ENCODE assay signal across 7 cellular contexts in genomic region chr17:34252138-34252889, GRCh38. TPM values are rescaled to one million over a fixed set of nuclear protein-coding genes. Genes with fewer than 3 reads are reported as not detected.
A peak's percentile ranks its signal among the peaks of the same experiment; 100 is the strongest.
DNase-seq lines count a peak whose midpoint lies in the region; ATAC-seq lines count a peak whose summit lies in the region.

No MANE protein-coding gene starts in this region.

- no peak overlapping the region for H2BK120ac ChIP-seq in trophoblast cell (ENCODE audit: insufficient read depth, low read length, poor library complexity)

- no peak overlapping the region for H3K23ac ChIP-seq in trophoblast cell (ENCODE audit: low read length)

- ATAC-seq in GM19463 (IDR thresholded peaks at IDR 0.05; ENCODE audit: unreplicated experiment) (peak; percentile 62), HG03342 (IDR thresholded peaks at IDR 0.05; ENCODE audit: unreplicated experiment) (no peak)

- H3K4ac ChIP-seq in trophoblast cell (ENCODE audit: low read depth, low read length), result no peak overlapping the region

- H3K14ac ChIP-seq in trophoblast cell (ENCODE audit: low read length), result no peak overlapping the region

- no CpG with 5 or more reads among the region's 10 CpGs for WGBS in trophoblast cell (ENCODE audit: extremely low coverage, insufficient coverage, insufficient read length)

- no peak overlapping the region for H3K4me2 ChIP-seq in trophoblast cell (ENCODE audit: low read length)

- peak overlapping the region; percentile 89 for H2AFZ ChIP-seq in trophoblast cell (ENCODE audit: insufficient read depth, low read length, poor library complexity)

- peaks cover 17 to 25% of the 10 kb centered on the region in 2 experiments for H3K4me1 ChIP-seq in trophoblast cell (ENCODE audit: control insufficient read depth in 1 of 2, insufficient read depth in 2 of 2, low read length in 2 of 2)

- H2BK5ac ChIP-seq in trophoblast cell (ENCODE audit: low read depth, low read length, poor library complexity), result no peak overlapping the region

- no peaks in the 10 kb centered on the region for H3K27me3 ChIP-seq in trophoblast cell (ENCODE audit: insufficient read depth, low read length)

- H4K12ac ChIP-seq in trophoblast cell (ENCODE audit: low read depth, low read length), result peak overlapping the region; percentile 45

- peaks cover 1% of the 10 kb centered on the region for H3K9me3 ChIP-seq in trophoblast cell (ENCODE audit: insufficient read depth, low read depth, low read length)

- H2AK5ac ChIP-seq in trophoblast cell (ENCODE audit: low read length), result no peak overlapping the region

- no peak overlapping the region for H3K18ac ChIP-seq in trophoblast cell (ENCODE audit: low read length)

- H3K9ac ChIP-seq in trophoblast cell (ENCODE audit: low read length), result no peak overlapping the region

- no peak overlapping the region for H3K27ac ChIP-seq in trophoblast cell (ENCODE audit: low read depth, low read length)

- H4K8ac ChIP-seq in trophoblast cell (ENCODE audit: low read depth, low read length), result no peak overlapping the region

- H3K79me1 ChIP-seq in trophoblast cell (ENCODE audit: low read length), result peaks cover 5% of the 10 kb centered on the region

- H4K91ac ChIP-seq in trophoblast cell (ENCODE audit: low read depth, low read length), result no peak overlapping the region

- peak overlapping the region; percentile 61 for H2BK12ac ChIP-seq in trophoblast cell (ENCODE audit: low read length)

- no peak overlapping the region for H3K4me3 ChIP-seq in trophoblast cell (ENCODE audit: low read depth, low read length)

- no peaks in the 10 kb centered on the region for H3K36me3 ChIP-seq in trophoblast cell (ENCODE audit: control insufficient read depth in 1 of 2, insufficient read depth in 2 of 2, low read length in 2 of 2)

- DNase-seq in SKM-1 treated with dmso at 0.1 percent for 144 hours (lab: John Stamatoyannopoulos, UW; ENCODE audit: unreplicated experiment) (peak; percentile 82), foreskin melanocyte (peak; percentile 87), trophoblast cell (peak in 1 of 2 donors; percentile 46)
- no peak for DNase-seq in stimulated activated naive CD4-positive, alpha-beta T cell (lab: John Stamatoyannopoulos, UW)
- no peak for DNase-seq in activated naive CD4-positive, alpha-beta T cell treated with Interleukin-2 at 50 U/mL for 16 hours

- H3K79me2 ChIP-seq in trophoblast cell (ENCODE audit: control insufficient read depth, insufficient read depth, low read length, poor library complexity), result no peaks in the 10 kb centered on the region

RNA-seq across cellular contexts. Expression of gene CCL2, which starts 2.8 kb away (rescaled TPM):
- polyA plus RNA-seq in trophoblast cell (2013), result 6.7 and 6.8 TPM in 2 replicates

RNA-seq across cellular contexts. Expression of gene CCL7, which starts 17.7 kb away (rescaled TPM):
- polyA plus RNA-seq in trophoblast cell (2013), result not detected in 2 replicates

RNA-seq across cellular contexts. Expression of gene CCL11, which starts 33.2 kb away (rescaled TPM):
- not detected in 2 replicates for polyA plus RNA-seq in trophoblast cell (2013)

Comparison
In these comparisons a context has a peak if more than half of its experiments do, and no peak if none do; other contexts are left out.
1. DNase-seq: peak in SKM-1 treated with dmso at 0.1 percent for 144 hours (single experiment) and foreskin melanocyte (single experiment); none in stimulated activated naive CD4-positive, alpha-beta T cell (0 of 6) and activated naive CD4-positive, alpha-beta T cell treated with Interleukin-2 at 50 U/mL for 16 hours (single experiment).